Comparison of ENCODE assay signal across 13 cellular contexts in genomic region chr11:8337396-8337795, GRCh38.
A peak's percentile ranks its signal among the peaks of the same experiment; 100 is the strongest.
DNase-seq lines count a peak whose midpoint lies in the region; ATAC-seq and TF ChIP-seq lines count a peak whose summit lies in the region.
"Had no signal": no experiment of that assay in that cellular context is flagged by ENCODE, and none has a peak within 500 bp of the region (broad histone marks: within the 10 kb centered on the region; RNA-seq: fewer than 3 reads in every experiment).

No MANE protein-coding gene starts in this region.

- no peaks in the 10 kb centered on the region for H3K9me3 ChIP-seq in BLaER1 treated with 17β-estradiol and CSF1 and Interleukin-3, amounts not matched to agents 10 nM and 100 nM (replicated peaks in 1 of 11)
- H3K9me3 ChIP-seq in PC-3 (ENCODE audit: low read length) = no peaks in the 10 kb centered on the region
- H3K9me3 ChIP-seq: Caco-2 had no signal

- no peak overlapping the region for H3K4me3 Mint-ChIP-seq in nephron
- H3K4me3 Mint-ChIP-seq: B cell; CD4-positive, alpha-beta T cell; H9 had no signal

- H3K4me1 Mint-ChIP-seq in nephron = peaks cover 15% of the 10 kb centered on the region

- peaks cover 0 to 4% (median 0%) of the 10 kb centered on the region in 11 experiments; a peak in 2 of 22 replicates for H4K20me1 ChIP-seq in BLaER1 treated with 17β-estradiol and CSF1 and Interleukin-3, amounts not matched to agents 10 nM and 100 nM
- H4K20me1 ChIP-seq in PC-3 (ENCODE audit: low read length) = no peaks in the 10 kb centered on the region

- H3K79me2 ChIP-seq in PC-3 (ENCODE audit: low read length) = no peaks in the 10 kb centered on the region

- no peak overlapping the region for H3K27ac ChIP-seq in BLaER1 treated with 17β-estradiol and CSF1 and Interleukin-3, amounts not matched to agents 10 nM and 100 nM
- H3K27ac ChIP-seq in PC-3 (ENCODE audit: low read length) = peak overlapping the region; percentile 62; the same call in 1 of the 2 replicates
- H3K27ac ChIP-seq: C4-2B had no signal

- BruUV-seq in PC-3 (replicated peaks; lab: Mats Ljungman, UMichigan) = no TSS peak

- no peaks in the 10 kb centered on the region for H3K36me3 Mint-ChIP-seq in nephron (ENCODE audit: low read depth)

- no peak overlapping the region for H3K4me3 ChIP-seq in BLaER1 treated with 17β-estradiol and CSF1 and Interleukin-3, amounts not matched to agents 10 nM and 100 nM
- no peak overlapping the region for H3K4me3 ChIP-seq in PC-3 (ENCODE audit: low read length)

- no peaks in the 10 kb centered on the region for H3F3A ChIP-seq in PC-3 (ENCODE audit: low read length, unreplicated experiment)

- H3K27me3 Mint-ChIP-seq in nephron (ENCODE audit: low read depth) = peaks cover 37% of the 10 kb centered on the region
- H3K27me3 Mint-ChIP-seq: B cell; CD4-positive, alpha-beta T cell had no signal

- DNase-seq in PC-3 (no peak), retina (peak; percentile 61), GM20000 (ENCODE audit: low spot score) (no peak)
- DNase-seq: CD4-positive, alpha-beta T cell; GOT3 had no signal

- H3K9me3 Mint-ChIP-seq in nephron = no peaks in the 10 kb centered on the region
- H3K9me3 Mint-ChIP-seq: CD4-positive, alpha-beta T cell; H9 had no signal

- intact Hi-C loops in PC-3 (cut with micrococcal nuclease) = no loop called here

- no peaks in the 10 kb centered on the region for H3K36me3 ChIP-seq in BLaER1 treated with 17β-estradiol and CSF1 and Interleukin-3, amounts not matched to agents 10 nM and 100 nM
- no peaks in the 10 kb centered on the region for H3K36me3 ChIP-seq in PC-3 (ENCODE audit: low read depth, low read length)

- no peak for ATAC-seq in PC-3
- ATAC-seq in HG02610 (IDR thresholded peaks at IDR 0.05; ENCODE audit: unreplicated experiment) = no peak
- ATAC-seq in HG02973 (IDR thresholded peaks at IDR 0.05; ENCODE audit: unreplicated experiment) = no peak

- POLR2A ChIA-PET in PC-3 (lab: Charles Lee; ENCODE audit: unreplicated experiment) = no interaction called here

- no peak for TF ChIP-seq CTCF in PC-3 (conservative IDR thresholded peaks at IDR 0.05; ENCODE audit: low read depth, low read length)
- no peak for TF ChIP-seq CTCF in nephron (IDR thresholded peaks at IDR 0.05; ENCODE audit: unreplicated experiment in 3 of 3)
- TF ChIP-seq CTCF in GM20000 (IDR thresholded peaks at IDR 0.05; ENCODE audit: extremely low read depth, missing control alignments) = no peak

- H3K27me3 ChIP-seq in BLaER1 treated with 17β-estradiol and CSF1 and Interleukin-3, amounts not matched to agents 10 nM and 100 nM = no peaks in the 10 kb centered on the region
- H3K27me3 ChIP-seq in PC-3 (ENCODE audit: low read length) = no peaks in the 10 kb centered on the region

- CTCF ChIA-PET in PC-3 (lab: Charles Lee) = no interaction called here

- peaks cover 28 to 57% (median 42%) of the 10 kb centered on the region in 10 experiments for H3K4me1 ChIP-seq in BLaER1 treated with 17β-estradiol and CSF1 and Interleukin-3, amounts not matched to agents 10 nM and 100 nM
- peaks cover 48% of the 10 kb centered on the region for H3K4me1 ChIP-seq in PC-3 (ENCODE audit: insufficient read depth, low read length)
- H3K4me1 ChIP-seq: Caco-2 had no signal

- peak overlapping the region in 6 of 11 experiments; percentile 2 to 60 (median 26); a peak in 8 of 22 replicates for H3K4me2 ChIP-seq in BLaER1 treated with 17β-estradiol and CSF1 and Interleukin-3, amounts not matched to agents 10 nM and 100 nM
- H3K4me2 ChIP-seq in PC-3 (ENCODE audit: low read length) = no peak overlapping the region; the same call in 1 of the 2 replicates

- no peak overlapping the region for H3K9ac ChIP-seq in BLaER1 treated with 17β-estradiol and CSF1 and Interleukin-3, amounts not matched to agents 10 nM and 100 nM
- H3K9ac ChIP-seq in PC-3 (ENCODE audit: low read length) = no peak overlapping the region

- no peaks in the 10 kb centered on the region for H3K9me2 ChIP-seq in PC-3 (replicated peaks; ENCODE audit: low read length)

- no peak overlapping the region for H2AFZ ChIP-seq in PC-3 (ENCODE audit: low read length)

- H3K27ac Mint-ChIP-seq in nephron = peak overlapping the region in 2 of 3 experiments; percentile 1 to 3
- H3K27ac Mint-ChIP-seq: B cell; CD4-positive, alpha-beta T cell had no signal
